Comparison of ENCODE assay signal across 25 cellular contexts in the genomic region with DNA sequence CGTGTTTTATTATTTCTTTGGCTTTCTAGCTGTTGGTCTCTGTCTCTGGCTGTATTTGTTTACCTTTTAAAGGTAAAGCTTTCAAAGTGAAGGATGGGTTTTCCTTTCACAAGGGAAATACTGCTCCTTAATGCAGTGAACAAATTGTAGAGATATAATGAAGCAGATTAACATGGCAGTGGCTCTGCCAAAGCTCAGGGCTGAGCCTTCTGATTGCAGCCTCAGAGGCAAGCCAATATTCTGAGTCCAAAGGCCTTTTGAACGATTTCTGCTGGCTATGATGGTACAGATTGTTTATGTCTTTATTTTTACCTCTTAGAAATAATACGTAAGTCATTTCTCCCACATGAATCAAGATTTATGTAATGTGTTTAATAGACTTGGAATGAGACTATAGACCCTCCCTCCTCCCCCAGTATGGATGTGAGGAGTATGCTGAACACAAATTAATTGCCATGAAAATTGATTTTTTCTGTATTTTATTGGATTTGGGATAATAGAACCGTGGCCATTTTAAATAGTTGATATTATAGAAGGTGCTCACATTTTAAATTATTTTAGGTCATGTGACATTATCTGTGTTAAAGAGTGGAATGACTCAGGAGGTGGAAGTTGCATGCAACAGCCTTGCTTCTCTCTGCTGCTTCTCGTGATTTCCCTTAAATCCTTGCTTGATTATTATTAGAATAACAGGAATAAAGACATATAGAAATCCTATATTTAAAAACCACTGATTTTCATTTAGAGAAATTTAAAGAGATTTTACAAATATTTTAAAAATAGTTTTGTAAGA. TPM values are rescaled to one million over a fixed set of nuclear protein-coding genes. Genes with fewer than 3 reads are reported as not detected.
DNase-seq lines count a peak whose midpoint lies in the region; ATAC-seq and TF ChIP-seq lines count a peak whose summit lies in the region.
"Had no signal": no experiment of that assay in that cellular context is flagged by ENCODE, and none has a peak within 500 bp of the region (broad histone marks: within the 10 kb centered on the region; RNA-seq: fewer than 3 reads in every experiment).

No MANE protein-coding gene starts in this region.

- no peaks in the 10 kb centered on the region for H4K20me1 ChIP-seq in SK-N-SH (ENCODE audit: insufficient read depth)
- H4K20me1 ChIP-seq: BLaER1 treated with 17β-estradiol and CSF1 and Interleukin-3, amounts not matched to agents 10 nM and 100 nM had no signal

- H3K4me1 ChIP-seq in SK-N-SH (ENCODE audit: control insufficient read depth in 1 of 2, insufficient read depth in 2 of 2, low read depth in 1 of 2, low read length in 1 of 2): no peaks in the 10 kb centered on the region; a peak in 1 of 4 replicates
- no peaks in the 10 kb centered on the region for H3K4me1 ChIP-seq in vagina
- no peaks in the 10 kb centered on the region for H3K4me1 ChIP-seq in CD8-positive, alpha-beta T cell (ENCODE audit: insufficient read depth, low read length)
- H3K4me1 ChIP-seq: BLaER1 treated with 17β-estradiol and CSF1 and Interleukin-3, amounts not matched to agents 10 nM and 100 nM; breast epithelium; Caco-2; esophagus muscularis mucosa; foreskin keratinocyte; SJSA1; upper lobe of right lung had no signal

- H3F3A ChIP-seq in SK-N-SH (replicated peaks; ENCODE audit: insufficient read depth): peaks cover 6% of the 10 kb centered on the region

- H3K27ac ChIP-seq in SK-N-SH (ENCODE audit: low read depth in 2 of 2, low read length in 1 of 2): peak overlapping the region in 1 of 2 experiments; percentile 68; a peak in 2 of 4 replicates
- H3K27ac ChIP-seq in dorsolateral prefrontal cortex: peak overlapping the region in 58 of 59 donors; percentile 4 to 91 (median 72)
- no peak overlapping the region for H3K27ac ChIP-seq in vagina
- no peak overlapping the region for H3K27ac ChIP-seq in CD8-positive, alpha-beta T cell (ENCODE audit: low read depth, low read length)
- H3K27ac ChIP-seq: BLaER1 treated with 17β-estradiol and CSF1 and Interleukin-3, amounts not matched to agents 10 nM and 100 nM; breast epithelium; esophagus muscularis mucosa; foreskin keratinocyte; ovary; SJSA1; upper lobe of right lung had no signal

- TF ChIP-seq EP300 in SK-N-SH (IDR thresholded peaks at IDR 0.05; ENCODE audit: borderline replicate concordance in 1 of 2, low read depth in 1 of 2, low read length in 1 of 2): no peak

- no peak overlapping the region for H3K4me3 Mint-ChIP-seq in CD8-positive, alpha-beta T cell
- H3K4me3 Mint-ChIP-seq in activated T-cell treated with anti-CD3 and anti-CD28 coated beads, Interleukin-2, amount 50 U/mL, for 24 hours: no peak overlapping the region
- H3K4me3 Mint-ChIP-seq: activated CD4-positive, alpha-beta memory T cell treated with anti-CD3 and anti-CD28 coated beads for 36 hours; activated T-helper 17 cell treated with anti-CD3 and anti-CD28 coated beads, Interleukin-2, amount 50 U/mL, for 72 hours; T-helper 1 cell treated with Interleukin-12 subunit alpha and Interleukin-12 subunit beta and Interleukin-4 antibody, amounts not matched to agents 30 μg/mL and 1 μg/mL, for 36 hours had no signal

- no peak for TF ChIP-seq POLR2A in vagina (IDR thresholded peaks at IDR 0.05)

- no peaks in the 10 kb centered on the region for H3K4me1 Mint-ChIP-seq in CD8-positive, alpha-beta T cell (ENCODE audit: low read depth)
- no peaks in the 10 kb centered on the region for H3K4me1 Mint-ChIP-seq in activated T-cell treated with anti-CD3 and anti-CD28 coated beads, Interleukin-2, amount 50 U/mL, for 24 hours (ENCODE audit: low read depth)
- H3K4me1 Mint-ChIP-seq: activated T-helper 17 cell treated with anti-CD3 and anti-CD28 coated beads, Interleukin-2, amount 50 U/mL, for 72 hours; nephron had no signal

- H3K36me3 ChIP-seq in SK-N-SH (replicated peaks in 1 of 2; ENCODE audit: control insufficient read depth in 1 of 2, insufficient read depth in 2 of 2, low read length in 1 of 2) (no peaks in the 10 kb centered on the region), vagina (no peaks in the 10 kb centered on the region)
- H3K36me3 ChIP-seq in CD8-positive, alpha-beta T cell (ENCODE audit: insufficient read depth, low read length): no peaks in the 10 kb centered on the region
- H3K36me3 ChIP-seq: BLaER1 treated with 17β-estradiol and CSF1 and Interleukin-3, amounts not matched to agents 10 nM and 100 nM; breast epithelium; esophagus muscularis mucosa; ovary; SJSA1; upper lobe of right lung had no signal

- H3K9me3 ChIP-seq in SK-N-SH (no peaks in the 10 kb centered on the region), vagina (no peaks in the 10 kb centered on the region)
- no peaks in the 10 kb centered on the region for H3K9me3 ChIP-seq in CD8-positive, alpha-beta T cell (ENCODE audit: low read length)
- H3K9me3 ChIP-seq: BLaER1 treated with 17β-estradiol and CSF1 and Interleukin-3, amounts not matched to agents 10 nM and 100 nM; breast epithelium; Caco-2; esophagus muscularis mucosa; ovary; SJSA1; upper lobe of right lung had no signal

- H3K27ac Mint-ChIP-seq in CD8-positive, alpha-beta T cell: no peak overlapping the region
- H3K27ac Mint-ChIP-seq in activated T-cell treated with anti-CD3 and anti-CD28 coated beads, Interleukin-2, amount 50 U/mL, for 24 hours: no peak overlapping the region
- H3K27ac Mint-ChIP-seq: activated CD4-positive, alpha-beta memory T cell treated with anti-CD3 and anti-CD28 coated beads for 36 hours; activated T-helper 17 cell treated with anti-CD3 and anti-CD28 coated beads, Interleukin-2, amount 50 U/mL, for 72 hours; nephron; T-helper 1 cell treated with Interleukin-12 subunit alpha and Interleukin-12 subunit beta and Interleukin-4 antibody, amounts not matched to agents 30 μg/mL and 1 μg/mL, for 36 hours had no signal

- TF ChIP-seq RAD21 in SK-N-SH (IDR thresholded peaks at IDR 0.05; ENCODE audit: low read length): no peak

- H3K9me2 ChIP-seq in SK-N-SH: no peaks in the 10 kb centered on the region

- H2AFZ ChIP-seq in SK-N-SH (ENCODE audit: low read depth): no peak overlapping the region

- POLR2A ChIA-PET in SK-N-SH (lab: Yijun Ruan, JAX): interaction anchor here (0.9 to 1.2 kb wide), 2 partner anchors 55 to 66 kb away, joined by 3 to 7 read pairs; no protein-coding TSS in a partner anchor
- POLR2A ChIA-PET in CD8-positive, alpha-beta T cell (lab: Charles Lee): no interaction called here

- CTCF ChIA-PET in SK-N-SH (lab: Yijun Ruan, JAX): interaction anchor here (0.6 to 3.1 kb wide), 50 partner anchors 9 to 643 kb away, joined by 3 to 27 read pairs (median 4); a partner anchor contains a TSS
- CTCF ChIA-PET in CD8-positive, alpha-beta T cell (lab: Charles Lee): interaction anchor here (0.6 to 1.6 kb wide), 3 partner anchors 18 to 595 kb away, joined by 3 to 6 read pairs (median 3); no protein-coding TSS in a partner anchor

- H3K27me3 ChIP-seq in SK-N-SH (ENCODE audit: insufficient read depth) (no peaks in the 10 kb centered on the region), dorsolateral prefrontal cortex (no peaks in the 10 kb centered on the region), vagina (no peaks in the 10 kb centered on the region)
- H3K27me3 ChIP-seq in CD8-positive, alpha-beta T cell (ENCODE audit: insufficient read depth, low read length): no peaks in the 10 kb centered on the region
- H3K27me3 ChIP-seq: BLaER1 treated with 17β-estradiol and CSF1 and Interleukin-3, amounts not matched to agents 10 nM and 100 nM; breast epithelium; esophagus muscularis mucosa; foreskin keratinocyte; ovary; SJSA1; upper lobe of right lung had no signal

- no peak overlapping the region for H3K4me2 ChIP-seq in SK-N-SH
- H3K4me2 ChIP-seq: BLaER1 treated with 17β-estradiol and CSF1 and Interleukin-3, amounts not matched to agents 10 nM and 100 nM had no signal

- peak overlapping the region in 1 of 2 experiments; percentile 33; a peak in 2 of 4 replicates for H3K4me3 ChIP-seq in SK-N-SH (ENCODE audit: low read depth in 2 of 2, low read length in 1 of 2)
- peak overlapping the region in 58 of 59 donors; percentile 15 to 70 (median 54) for H3K4me3 ChIP-seq in dorsolateral prefrontal cortex
- no peak overlapping the region for H3K4me3 ChIP-seq in vagina
- H3K4me3 ChIP-seq in CD8-positive, alpha-beta T cell (ENCODE audit: low read depth, low read length): no peak overlapping the region
- H3K4me3 ChIP-seq: BLaER1 treated with 17β-estradiol and CSF1 and Interleukin-3, amounts not matched to agents 10 nM and 100 nM; breast epithelium; esophagus muscularis mucosa; ovary; SJSA1; upper lobe of right lung had no signal

- intact Hi-C loops in dorsolateral prefrontal cortex (cut with DNase I): loop anchor here in 1 of 2 donors (10.0 kb wide), 2 partner anchors 55 to 635 kb away; no protein-coding TSS in a partner anchor
- intact Hi-C loops in vagina (cut with DNase I): no loop called here
- intact Hi-C loops in CD8-positive, alpha-beta T cell (cut with DNase I, micrococcal nuclease): no loop called here

- no peak overlapping the region for H3K9ac ChIP-seq in SK-N-SH
- H3K9ac ChIP-seq: BLaER1 treated with 17β-estradiol and CSF1 and Interleukin-3, amounts not matched to agents 10 nM and 100 nM had no signal

- WGBS in SK-N-SH (ENCODE audit: low lambda C conversion rate): 27% methylated on average over 5 of the region's 5 CpGs

- no peaks in the 10 kb centered on the region for H3K27me3 Mint-ChIP-seq in CD8-positive, alpha-beta T cell (ENCODE audit: low read depth)
- no peaks in the 10 kb centered on the region for H3K27me3 Mint-ChIP-seq in activated T-cell treated with anti-CD3 and anti-CD28 coated beads, Interleukin-2, amount 50 U/mL, for 24 hours
- H3K27me3 Mint-ChIP-seq: activated CD4-positive, alpha-beta memory T cell treated with anti-CD3 and anti-CD28 coated beads for 36 hours had no signal

- no peak for TF ChIP-seq CTCF in SK-N-SH (IDR thresholded peaks at IDR 0.05)
- TF ChIP-seq CTCF in dorsolateral prefrontal cortex (IDR thresholded peaks at IDR 0.05 in 54 of 56, conservative IDR thresholded peaks at IDR 0.05 in 2 of 56; ENCODE audit: low read depth in 1 of 56, partially characterized antibody in 56 of 56): no peak
- TF ChIP-seq CTCF in vagina (IDR thresholded peaks at IDR 0.05): no peak
- no peak for TF ChIP-seq CTCF in CD8-positive, alpha-beta T cell (IDR thresholded peaks at IDR 0.05)

- ATAC-seq in SK-N-SH treated with all-trans-retinoic acid at 6 μM for 48 hours: no peak; the same call in 2 of the 3 replicates
- ATAC-seq in HG02623 (IDR thresholded peaks at IDR 0.05; ENCODE audit: unreplicated experiment): no peak
- ATAC-seq in CD8-positive, alpha-beta T cell: no peak
- ATAC-seq: activated T-helper 17 cell treated with anti-CD3 and anti-CD28 coated beads, Interleukin-2, amount 50 U/mL, for 72 hours had no signal

- H3K36me3 Mint-ChIP-seq in CD8-positive, alpha-beta T cell: no peaks in the 10 kb centered on the region
- H3K36me3 Mint-ChIP-seq in activated T-cell treated with anti-CD3 and anti-CD28 coated beads, Interleukin-2, amount 50 U/mL, for 24 hours (ENCODE audit: low read depth): no peaks in the 10 kb centered on the region
- H3K36me3 Mint-ChIP-seq: activated CD4-positive, alpha-beta memory T cell treated with anti-CD3 and anti-CD28 coated beads for 36 hours had no signal

- DNase-seq in SK-N-SH (peak; percentile 16), NCI-H345 (lab: John Stamatoyannopoulos, UW) (peak; percentile 38), dorsolateral prefrontal cortex (peak in 1 of 10 donors; percentile 22), vagina (ENCODE audit: extremely low spot score in 2 of 2) (no peak)
- no peak for DNase-seq in CD8-positive, alpha-beta T cell
- no peak for DNase-seq in activated T-cell treated with anti-CD3 and anti-CD28 coated beads, Interleukin-2, amount 50 U/mL, for 24 hours
- DNase-seq: activated CD4-positive, alpha-beta memory T cell treated with anti-CD3 and anti-CD28 coated beads for 36 hours; activated CD8-positive, alpha-beta memory T cell treated with anti-CD3 and anti-CD28 coated beads, Interleukin-2, amount 50 U/mL, for 4 hours; activated naive CD4-positive, alpha-beta T cell treated with anti-CD3 and anti-CD28 coated beads, Interleukin-2, amount 50 U/mL, for 16 hours; amniotic stem cell; left cardiac atrium; ovary; stimulated activated CD4-positive, alpha-beta T cell treated with anti-CD3 and anti-CD28 coated beads, Interleukin-2, amount 100 ng/mL, for 48 hours; upper lobe of right lung had no signal

- no peaks in the 10 kb centered on the region for H3K9me3 Mint-ChIP-seq in CD8-positive, alpha-beta T cell
- H3K9me3 Mint-ChIP-seq in activated T-cell treated with anti-CD3 and anti-CD28 coated beads, Interleukin-2, amount 50 U/mL, for 24 hours: no peaks in the 10 kb centered on the region
- H3K9me3 Mint-ChIP-seq: activated CD4-positive, alpha-beta memory T cell treated with anti-CD3 and anti-CD28 coated beads for 36 hours; activated T-helper 17 cell treated with anti-CD3 and anti-CD28 coated beads, Interleukin-2, amount 50 U/mL, for 72 hours; nephron; T-helper 1 cell treated with Interleukin-12 subunit alpha and Interleukin-12 subunit beta and Interleukin-4 antibody, amounts not matched to agents 30 μg/mL and 1 μg/mL, for 36 hours had no signal

- H3K79me2 ChIP-seq in SK-N-SH (ENCODE audit: insufficient read depth): no peaks in the 10 kb centered on the region

RNA-seq across cellular contexts. Expression of a gene that starts 0.8 kb away (rescaled TPM):
- 5.1 and 7.3 TPM in 2 replicates for polyA plus RNA-seq in SK-N-SH (2012; rRNA removed)
- 5.8 and 6.3 TPM in 2 replicates for polyA plus RNA-seq in SK-N-SH (2012; cell fraction: cytosol; rRNA removed)
- polyA plus RNA-seq in SK-N-SH (2012; cell fraction: nucleus; rRNA removed): 8.3 and 16.8 TPM in 2 replicates
- total RNA-seq in dorsolateral prefrontal cortex (100 to 1,000 TPM in 107 of 120 experiments, 10 to 100 TPM in 13; 55.8 to 282 (median 170) TPM), vagina (1.2 TPM)
- total RNA-seq in CD8-positive, alpha-beta T cell: not detected
- total RNA-seq: activated CD4-positive, alpha-beta memory T cell treated with anti-CD3 and anti-CD28 coated beads for 36 hours; Caco-2 had no signal

RNA-seq across cellular contexts. Expression of a gene that starts 36.2 kb away (rescaled TPM):
- polyA plus RNA-seq in SK-N-SH (2012; rRNA removed): 0.33 and 0.97 TPM in 2 replicates
- polyA plus RNA-seq in SK-N-SH (2012; cell fraction: cytosol; rRNA removed): 0.64 and 0.73 TPM in 2 replicates
- polyA plus RNA-seq in SK-N-SH (2012; cell fraction: nucleus; rRNA removed): 1.3 and 1.6 TPM in 2 replicates
- 10 to 100 TPM; 13.0 to 56.5 (median 38.6) TPM for total RNA-seq in dorsolateral prefrontal cortex
- total RNA-seq in vagina: 2.0 TPM
- total RNA-seq in CD8-positive, alpha-beta T cell: under 1 TPM in 1 of 2 experiments, not detected in 1; 0.33 TPM
- total RNA-seq: activated CD4-positive, alpha-beta memory T cell treated with anti-CD3 and anti-CD28 coated beads for 36 hours; activated T-helper 17 cell treated with anti-CD3 and anti-CD28 coated beads, Interleukin-2, amount 50 U/mL, for 72 hours; Caco-2; foreskin keratinocyte had no signal
- polyA plus RNA-seq: foreskin keratinocyte had no signal

Comparison
In these comparisons a context has a peak if more than half of its experiments do, and no peak if none do; other contexts are left out.
1. DNase-seq: peak in SK-N-SH (single experiment) and NCI-H345 (single experiment); none in vagina (0 of 2), CD8-positive, alpha-beta T cell (0 of 7) and activated T-cell treated with anti-CD3 and anti-CD28 coated beads, Interleukin-2, amount 50 U/mL, for 24 hours (single experiment).
2. H3K27ac ChIP-seq: peak in dorsolateral prefrontal cortex (58 of 59); none in vagina (single experiment) and CD8-positive, alpha-beta T cell (single experiment).
3. H3K4me3 ChIP-seq: peak in dorsolateral prefrontal cortex (58 of 59); none in vagina (0 of 2) and CD8-positive, alpha-beta T cell (single experiment).
4. RNA of a gene that starts 0.8 kb away (total RNA-seq): 55.8 to 282 TPM in dorsolateral prefrontal cortex; 1.2 TPM in vagina (single experiment) and not detected in CD8-positive, alpha-beta T cell; every median in the first group is over 10 times any median in the second.